Comparison of ENCODE assay signal across 9 cellular contexts in genomic region chr10:80186364-80187012, GRCh38. TPM values are rescaled to one million over a fixed set of nuclear protein-coding genes. Genes with fewer than 3 reads are reported as not detected.
DNase-seq lines count a peak whose midpoint lies in the region; ATAC-seq, FAIRE-seq and TF ChIP-seq lines count a peak whose summit lies in the region.
"Had no signal": no experiment of that assay in that cellular context is flagged by ENCODE, and none has a peak within 500 bp of the region (broad histone marks: within the 10 kb centered on the region; RNA-seq: fewer than 3 reads in every experiment).

No MANE protein-coding gene starts in this region.

- H3K4me3 ChIP-seq in DND-41 (ENCODE audit: low read depth in 1 of 2, low read length in 2 of 2), result no peak overlapping the region
- H3K4me3 ChIP-seq in small intestine (ENCODE audit: low read depth in 1 of 2, low read length in 2 of 2), result no peak overlapping the region

- H4K20me1 ChIP-seq in DND-41 (ENCODE audit: insufficient read depth, low read length), result peaks cover 47% of the 10 kb centered on the region

- peak overlapping the region; percentile 80 for H3K4me3 Mint-ChIP-seq in T-helper 2 cell treated with Interferon-gamma antibody and Interleukin-4, amounts not matched to agents 5 μg/mL and 100 μg/mL, for 36 hours

- H3K27ac Mint-ChIP-seq in T-helper 2 cell treated with Interferon-gamma antibody and Interleukin-4, amounts not matched to agents 5 μg/mL and 100 μg/mL, for 36 hours, result peak overlapping the region; percentile 95

- peaks cover 13% of the 10 kb centered on the region for H3K4me1 ChIP-seq in DND-41 (ENCODE audit: insufficient read depth, low read length)
- peaks cover 23 to 35% of the 10 kb centered on the region in 2 donors for H3K4me1 ChIP-seq in small intestine (ENCODE audit: control insufficient read depth in 2 of 2, insufficient read depth in 1 of 2, low read depth in 1 of 2, low read length in 1 of 2)

- no peak overlapping the region for H2AFZ ChIP-seq in DND-41 (ENCODE audit: low read depth, low read length)

- no peaks in the 10 kb centered on the region for H3K9me3 Mint-ChIP-seq in T-helper 2 cell treated with Interferon-gamma antibody and Interleukin-4, amounts not matched to agents 5 μg/mL and 100 μg/mL, for 36 hours

- H3K27ac ChIP-seq in DND-41 (ENCODE audit: low read length), result no peak overlapping the region; the same call in 1 of the 2 replicates
- H3K27ac ChIP-seq in small intestine (ENCODE audit: low read depth in 1 of 2, low read length in 1 of 2), result peak overlapping the region; percentile 13 to 80

- ATAC-seq in DND-41 (ENCODE audit: insufficient read depth, low read depth) (no peak), GM18909 (IDR thresholded peaks at IDR 0.05; ENCODE audit: poor library complexity, unreplicated experiment) (no peak), HG03108 (IDR thresholded peaks at IDR 0.05; ENCODE audit: unreplicated experiment) (no peak)

- no peak for DNase-seq in DND-41
- DNase-seq in T-helper 2 cell treated with Interferon-gamma antibody and Interleukin-4, amounts not matched to agents 5 μg/mL and 100 μg/mL, for 36 hours (ENCODE audit: low spot score), result peak; percentile 62
- peak; percentile 29 for DNase-seq in fibroblast of gingiva (ENCODE audit: low read depth)
- DNase-seq in small intestine, result no peak
- DNase-seq in SHP77 treated with DMSO at 0.1 percent for 48 hours (lab: John Stamatoyannopoulos, UW), result no peak
- DNase-seq in medulla oblongata (ENCODE audit: extremely low spot score), result no peak
- DNase-seq: NCI-H1694 had no signal

- H3K4me2 ChIP-seq in DND-41 (ENCODE audit: insufficient read depth, low read length), result 0 out of 2 replicates have a peak overlapping the region, but pooled peaks have one; percentile 16

- 70 to 87% (median 84%) methylated on average over 13 of the region's 13 CpGs for WGBS in small intestine, 3 donors

- FAIRE-seq in small intestine (lab: Jason Lieb, UNC), result no peak

- TF ChIP-seq CTCF in DND-41 (IDR thresholded peaks at IDR 0.05; ENCODE audit: borderline replicate concordance, extremely low read depth, low read length, poor library complexity, severe bottlenecking), result no peak

- peaks cover 72% of the 10 kb centered on the region for H3K79me2 ChIP-seq in DND-41 (ENCODE audit: insufficient read depth, low read length)

- peaks cover 58% of the 10 kb centered on the region for H3K4me1 Mint-ChIP-seq in T-helper 2 cell treated with Interferon-gamma antibody and Interleukin-4, amounts not matched to agents 5 μg/mL and 100 μg/mL, for 36 hours (ENCODE audit: low read depth)

- no peaks in the 10 kb centered on the region for H3K9me3 ChIP-seq in DND-41 (ENCODE audit: insufficient read depth, low read length, severe bottlenecking)
- no peaks in the 10 kb centered on the region for H3K9me3 ChIP-seq in small intestine (ENCODE audit: control insufficient read depth, low read depth)

- H3K36me3 Mint-ChIP-seq in T-helper 2 cell treated with Interferon-gamma antibody and Interleukin-4, amounts not matched to agents 5 μg/mL and 100 μg/mL, for 36 hours (ENCODE audit: low read depth), result peaks cover 12% of the 10 kb centered on the region

- no peaks in the 10 kb centered on the region for H3K27me3 Mint-ChIP-seq in T-helper 2 cell treated with Interferon-gamma antibody and Interleukin-4, amounts not matched to agents 5 μg/mL and 100 μg/mL, for 36 hours (ENCODE audit: low read depth)

- no peak overlapping the region for H3K9ac ChIP-seq in DND-41 (ENCODE audit: low read depth, low read length)

- H3K36me3 ChIP-seq in DND-41 (ENCODE audit: insufficient read depth, low read length) (no peaks in the 10 kb centered on the region), small intestine (ENCODE audit: control insufficient read depth in 2 of 2, insufficient read depth in 2 of 2, low read length in 2 of 2) (peaks cover 0 to 3% of the 10 kb centered on the region in 2 donors)

- H3K27me3 ChIP-seq in DND-41 (ENCODE audit: insufficient read depth, low read length, poor library complexity) (no peaks in the 10 kb centered on the region), small intestine (ENCODE audit: control insufficient read depth in 2 of 2, insufficient read depth in 2 of 2, low read length in 2 of 2) (no peaks in the 10 kb centered on the region)

RNA-seq across cellular contexts. Expression of gene ANXA11, which starts 18.8 kb away (rescaled TPM):
- polyA plus RNA-seq in small intestine, result 100 to 1,000 TPM; 142 to 363 (median 277) TPM

RNA-seq across cellular contexts. Expression of gene PLAC9, which starts 54.0 kb away (rescaled TPM):
- 10 to 100 TPM in 1 of 3 donors, 1 to 10 TPM in 1, not detected in 1; 4.6 to 22.2 TPM for polyA plus RNA-seq in small intestine

Comparison
In these comparisons a context has a peak if more than half of its experiments do, and no peak if none do; other contexts are left out.
1. DNase-seq: peak in T-helper 2 cell treated with Interferon-gamma antibody and Interleukin-4, amounts not matched to agents 5 μg/mL and 100 μg/mL, for 36 hours (single experiment) and fibroblast of gingiva (single experiment); none in DND-41 (single experiment), small intestine (single experiment), SHP77 treated with DMSO at 0.1 percent for 48 hours (single experiment) and medulla oblongata (single experiment).